Comparison of ENCODE assay signal across 7 cellular contexts in the genomic region with DNA sequence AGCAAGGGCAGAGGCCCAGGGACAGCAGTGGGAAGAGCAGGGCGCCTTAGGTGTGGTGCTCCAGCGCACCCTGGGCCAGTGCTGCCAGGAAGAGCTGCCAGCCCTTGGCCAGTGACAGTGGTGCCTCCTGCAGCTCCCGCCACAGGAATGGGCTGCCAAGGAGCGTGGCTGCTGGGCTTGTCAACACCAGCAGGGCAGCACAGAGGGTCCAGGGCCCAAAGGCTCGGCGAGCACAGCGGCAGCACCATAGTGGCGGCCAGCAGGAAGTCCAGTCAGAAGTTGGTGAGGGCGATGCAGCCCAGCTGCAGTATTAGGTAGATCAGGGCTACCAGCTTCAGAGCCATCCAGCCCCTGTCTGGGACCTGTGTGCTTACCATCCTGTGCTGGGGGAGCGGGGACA.
DNase-seq lines count a peak whose midpoint lies in the region; ATAC-seq and TF ChIP-seq lines count a peak whose summit lies in the region.
"Not testable (repeated sequence)": the region's sequence is repeated elsewhere in the genome, so short reads cannot be mapped to it uniquely, and the experiment has no call there.

No MANE protein-coding gene starts in this region.

- DNase-seq in CD14-positive monocyte (ENCODE audit: low spot score) (peak; percentile 22), Right ventricle myocardium inferior (ENCODE audit: missing footprints) (peak; percentile 73), left cardiac atrium (peak; percentile 6), left lobe of liver (ENCODE audit: low spot score) (peak; percentile 42), lung (ENCODE audit: low spot score) (peak; percentile 0), posterior vena cava (ENCODE audit: low spot score) (peak; percentile 68), upper lobe of right lung (peak; percentile 52)

- not testable (repeated sequence) for H3K27ac ChIP-seq in lung (ENCODE audit: low read depth in 1 of 2, low read length in 1 of 2); upper lobe of right lung

- TF ChIP-seq CTCF in CD14-positive monocyte (IDR thresholded peaks at IDR 0.05); lung (IDR thresholded peaks at IDR 0.05; ENCODE audit: control extremely low read depth, extremely low read depth); upper lobe of right lung (IDR thresholded peaks at IDR 0.05): not testable (repeated sequence)

- not testable (repeated sequence) for H3K4me3 Mint-ChIP-seq in CD14-positive monocyte

- H3K27me3 Mint-ChIP-seq in CD14-positive monocyte (ENCODE audit: low read depth in 3 of 3): not testable (repeated sequence)

- H3K36me3 Mint-ChIP-seq in CD14-positive monocyte: not testable (repeated sequence)

- intact Hi-C loops in CD14-positive monocyte (cut with micrococcal nuclease); Right ventricle myocardium inferior (cut with DNase I); left cardiac atrium (cut with DNase I); posterior vena cava (cut with DNase I); upper lobe of right lung (cut with DNase I): not testable (repeated sequence)

- not testable (repeated sequence) for H3K27ac Mint-ChIP-seq in CD14-positive monocyte

- H3K36me3 ChIP-seq in lung (ENCODE audit: control insufficient read depth in 2 of 2, insufficient read depth in 2 of 2, low read length in 2 of 2); upper lobe of right lung: not testable (repeated sequence)

- not testable (repeated sequence) for H3K4me1 ChIP-seq in lung (ENCODE audit: control insufficient read depth in 2 of 2, insufficient read depth in 2 of 2, low read length in 2 of 2); upper lobe of right lung

- H3K4me1 Mint-ChIP-seq in CD14-positive monocyte: not testable (repeated sequence)

- not testable (repeated sequence) for H3K4me3 ChIP-seq in lung, upper lobe of right lung

- 96 to 97% methylated on average over 7 of the region's 10 CpGs for WGBS in lung, 2 donors

- not testable (repeated sequence) for H3K9me3 ChIP-seq in lung (ENCODE audit: control insufficient read depth in 2 of 2, insufficient read depth in 1 of 2, low read length in 1 of 2); upper lobe of right lung

- not testable (repeated sequence) for ATAC-seq in Right ventricle myocardium inferior; left cardiac atrium; lung (ENCODE audit: insufficient read depth, low FRiP score); upper lobe of right lung
- peak; percentile 13 for ATAC-seq in left lobe of liver

- H3K9me3 Mint-ChIP-seq in CD14-positive monocyte: not testable (repeated sequence)

- H3K27me3 ChIP-seq in lung (ENCODE audit: control insufficient read depth, insufficient read depth); upper lobe of right lung: not testable (repeated sequence)

Comparison
In these comparisons a context has a peak if more than half of its experiments do, and no peak if none do; other contexts are left out.
1. DNase-seq: peak in every context shown above with its lines; median percentile 73 in Right ventricle myocardium inferior; 68 in posterior vena cava; 52 in upper lobe of right lung; 42 in left lobe of liver; 22 in CD14-positive monocyte; 6 in left cardiac atrium; 0 in lung.